In the genomic region with DNA sequence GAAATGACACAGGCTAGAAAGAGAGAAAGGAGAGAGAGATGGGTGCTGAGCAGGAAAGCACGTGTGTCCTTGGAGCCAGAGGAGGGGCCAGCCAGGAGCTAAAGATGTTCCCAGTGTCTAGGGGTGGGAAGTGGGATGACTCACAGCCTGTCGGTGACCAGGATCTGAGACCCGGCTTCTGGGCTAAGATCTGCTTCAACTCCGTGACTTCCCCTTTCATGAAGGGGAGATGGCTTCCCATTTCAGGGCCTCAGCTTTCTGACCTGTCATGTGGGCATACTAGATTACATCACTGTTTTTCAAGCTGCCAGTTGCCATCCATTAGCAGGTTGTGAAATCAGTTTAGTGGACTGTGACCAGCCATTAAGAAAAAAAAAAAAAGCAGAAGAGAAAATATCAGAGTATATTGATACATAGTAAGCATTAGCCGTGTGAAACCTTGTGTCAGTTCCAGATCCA, we compare ENCODE assay signal across 8 cellular contexts. TPM values are rescaled to one million over a fixed set of nuclear protein-coding genes. Genes with fewer than 3 reads are reported as not detected.
A peak's percentile ranks its signal among the peaks of the same experiment; 100 is the strongest.
DNase-seq lines count a peak whose midpoint lies in the region; ATAC-seq, FAIRE-seq and TF ChIP-seq lines count a peak whose summit lies in the region.

No MANE protein-coding gene starts in this region.

- CTCF ChIA-PET in MCF 10A (lab: Yijun Ruan, JAX), result interaction anchor here (0.6 to 1.7 kb wide), 7 partner anchors 12 to 187 kb away, joined by 3 to 5 read pairs (median 3); no protein-coding TSS in a partner anchor
- CTCF ChIA-PET in mammary epithelial cell (lab: Charles Lee; ENCODE audit: low non-redundant PET), result no interaction called here

- no peaks in the 10 kb centered on the region for H3K79me2 ChIP-seq in mammary epithelial cell (ENCODE audit: insufficient read depth, low read length)

- no peaks in the 10 kb centered on the region for H3K9me3 Mint-ChIP-seq in MCF 10A (ENCODE audit: unreplicated experiment)
- no peaks in the 10 kb centered on the region for H3K9me3 Mint-ChIP-seq in central memory CD8-positive, alpha-beta T cell

- intact Hi-C loops in MCF 10A (cut with micrococcal nuclease) (no loop called here), mammary epithelial cell (cut with micrococcal nuclease) (no loop called here), posterior vena cava (cut with DNase I) (no loop called here)

- no peak overlapping the region for H3K27ac Mint-ChIP-seq in MCF 10A (ENCODE audit: low read depth, unreplicated experiment)
- no peak overlapping the region for H3K27ac Mint-ChIP-seq in central memory CD8-positive, alpha-beta T cell (ENCODE audit: low read depth)

- TF ChIP-seq CTCF in MCF 10A (IDR thresholded peaks at IDR 0.05; ENCODE audit: unreplicated experiment) (no peak), mammary epithelial cell (conservative IDR thresholded peaks at IDR 0.05 in 1 of 2, IDR thresholded peaks at IDR 0.05 in 1 of 2; ENCODE audit: extremely low read depth in 1 of 2, insufficient read depth in 1 of 2, low read depth in 1 of 2, low read length in 2 of 2) (no peak)

- peaks cover 10% of the 10 kb centered on the region for H3K27me3 ChIP-seq in mammary epithelial cell (ENCODE audit: insufficient read depth, low read length)

- 81% methylated on average over 5 of the region's 5 CpGs for WGBS in mammary epithelial cell (ENCODE audit: low coverage, missing lambda C conversion rate)

- no peak overlapping the region for H3K4me3 ChIP-seq in mammary epithelial cell (replicated peaks in 1 of 3; ENCODE audit: insufficient read depth in 1 of 3, low read depth in 2 of 3, low read length in 3 of 3)

- no peak for FAIRE-seq in HTR-8/SVneo (lab: Jason Lieb, UNC)

- H3K27ac ChIP-seq in mammary epithelial cell (ENCODE audit: insufficient read depth, low read depth, low read length), result no peak overlapping the region

- H3K4me2 ChIP-seq in mammary epithelial cell (ENCODE audit: insufficient read depth, low read depth, low read length), result no peak overlapping the region

- in situ Hi-C loops in mammary epithelial cell (cut with MboI; ENCODE audit: low sequenced_read_pairs in 2 of 2), result no loop called here

- ATAC-seq in central memory CD8-positive, alpha-beta T cell (replicated peaks; ENCODE audit: extremely low read depth, poor library complexity, severe bottlenecking), result peak; percentile 58
- no peak for ATAC-seq in HG02973 (IDR thresholded peaks at IDR 0.05; ENCODE audit: unreplicated experiment)

- peaks cover 18% of the 10 kb centered on the region for H3K4me1 Mint-ChIP-seq in MCF 10A (ENCODE audit: insufficient read depth, unreplicated experiment)
- no peaks in the 10 kb centered on the region for H3K4me1 Mint-ChIP-seq in central memory CD8-positive, alpha-beta T cell

- no peak overlapping the region for H3K4me3 Mint-ChIP-seq in MCF 10A (ENCODE audit: unreplicated experiment)
- no peak overlapping the region for H3K4me3 Mint-ChIP-seq in central memory CD8-positive, alpha-beta T cell

- no peaks in the 10 kb centered on the region for H3K9me3 ChIP-seq in mammary epithelial cell (replicated peaks; ENCODE audit: insufficient read depth, low read length)

- peaks cover 30% of the 10 kb centered on the region for H3K27me3 Mint-ChIP-seq in MCF 10A (ENCODE audit: insufficient read depth, unreplicated experiment)
- peaks cover 74% of the 10 kb centered on the region for H3K27me3 Mint-ChIP-seq in central memory CD8-positive, alpha-beta T cell

- no peak overlapping the region for H2AFZ ChIP-seq in mammary epithelial cell (ENCODE audit: low read depth, low read length)

- H3K4me1 ChIP-seq in mammary epithelial cell (ENCODE audit: insufficient read depth, low read length), result no peaks in the 10 kb centered on the region

- DNase-seq in MCF 10A (ENCODE audit: unreplicated experiment), result peak; percentile 58
- no peak for DNase-seq in mammary epithelial cell
- DNase-seq in HTR-8/SVneo (ENCODE audit: insufficient read length, low spot score), result peak; percentile 41
- DNase-seq in central memory CD8-positive, alpha-beta T cell (ENCODE audit: low spot score in 2 of 2), result no peak
- DNase-seq in posterior vena cava (ENCODE audit: low spot score), result peak; percentile 87
- DNase-seq in NK-92 treated with Interleukin-12 subunit alpha and Interleukin-12 subunit beta, amount 100 ng/mL, for 24 hours (lab: John Stamatoyannopoulos, UW), result no peak
- DNase-seq in activated CD8-positive, alpha-beta memory T cell treated with anti-CD3 and anti-CD28 coated beads for 24 hours, result no peak

- dilution Hi-C loops in mammary epithelial cell (cut with HindIII; ENCODE audit: low sequenced_read_pairs), result no loop called here

- BruUV-seq in MCF 10A (replicated peaks; lab: Mats Ljungman, UMichigan) (no TSS peak), mammary epithelial cell (replicated peaks; lab: Mats Ljungman, UMichigan) (no TSS peak)

- no peak overlapping the region for H3K9ac ChIP-seq in mammary epithelial cell (ENCODE audit: insufficient read depth, low read length)

- POLR2A ChIA-PET in MCF 10A (lab: Yijun Ruan, JAX), result interaction anchor here (0.6 to 3.7 kb wide), 3 partner anchors 13 to 71 kb away, joined by 3 to 14 read pairs (median 3); no protein-coding TSS in a partner anchor

- H3K36me3 Mint-ChIP-seq in MCF 10A (ENCODE audit: insufficient read depth, unreplicated experiment), result no peaks in the 10 kb centered on the region
- H3K36me3 Mint-ChIP-seq in central memory CD8-positive, alpha-beta T cell (ENCODE audit: insufficient read depth), result no peaks in the 10 kb centered on the region

- no peaks in the 10 kb centered on the region for H4K20me1 ChIP-seq in mammary epithelial cell (ENCODE audit: insufficient read depth, low read length)

- H3K36me3 ChIP-seq in mammary epithelial cell (ENCODE audit: insufficient read depth, low read length), result no peaks in the 10 kb centered on the region

RNA-seq across cellular contexts. Expression of a gene that starts 5.4 kb away (rescaled TPM):
- total RNA-seq in MCF 10A (2022) (not detected in 2 replicates), mammary epithelial cell (not detected), posterior vena cava (not detected)
- polyA plus RNA-seq in mammary epithelial cell, result not detected
- polyA minus RNA-seq in mammary epithelial cell, result not detected

Comparison
In these comparisons a context has a peak if more than half of its experiments do, and no peak if none do; other contexts are left out.
1. DNase-seq: peak in MCF 10A (single experiment), HTR-8/SVneo (single experiment) and posterior vena cava (single experiment); none in mammary epithelial cell (single experiment), central memory CD8-positive, alpha-beta T cell (0 of 2), NK-92 treated with Interleukin-12 subunit alpha and Interleukin-12 subunit beta, amount 100 ng/mL, for 24 hours (single experiment) and activated CD8-positive, alpha-beta memory T cell treated with anti-CD3 and anti-CD28 coated beads for 24 hours (single experiment).